ENCODE assay signal across 1 cellular context in the genomic region with DNA sequence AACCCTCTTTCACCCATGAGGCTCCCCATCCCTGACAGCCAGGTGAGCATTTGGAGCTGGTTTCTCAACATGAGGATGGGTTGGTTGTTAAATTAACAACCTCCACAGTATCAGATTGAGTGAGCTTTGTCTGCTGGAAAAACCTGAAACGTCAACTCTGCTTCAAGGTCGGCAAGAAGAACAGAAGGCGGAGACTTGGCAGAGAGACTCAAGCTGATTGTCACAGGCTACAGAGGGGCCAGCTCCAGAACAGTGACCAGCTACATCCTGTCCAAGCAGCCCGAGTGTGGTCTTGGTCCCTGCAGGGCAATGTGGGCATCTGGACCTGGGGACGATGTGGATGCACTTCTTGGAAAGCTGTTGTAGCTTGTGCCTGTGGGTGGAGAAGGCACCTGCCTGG.
TF ChIP-seq lines count a peak whose summit lies in the region.

No MANE protein-coding gene starts in this region.

TF ChIP-seq in SK-N-SH, 30 proteins besides CTCF, POLR2A, EP300 and RAD21 (continued from another document):
- no peak for TF ChIP-seq MEF2A (IDR thresholded peaks at IDR 0.05; ENCODE audit: borderline replicate concordance, low read depth)
- TF ChIP-seq, protein P1, sequence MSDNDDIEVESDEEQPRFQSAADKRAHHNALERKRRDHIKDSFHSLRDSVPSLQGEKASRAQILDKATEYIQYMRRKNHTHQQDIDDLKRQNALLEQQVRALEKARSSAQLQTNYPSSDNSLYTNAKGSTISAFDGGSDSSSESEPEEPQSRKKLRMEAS (IDR thresholded peaks at IDR 0.05; ENCODE audit: low read depth), result no peak
- no peak for TF ChIP-seq RCOR1 (IDR thresholded peaks at IDR 0.05; ENCODE audit: low read length)
- TF ChIP-seq, protein P2, sequence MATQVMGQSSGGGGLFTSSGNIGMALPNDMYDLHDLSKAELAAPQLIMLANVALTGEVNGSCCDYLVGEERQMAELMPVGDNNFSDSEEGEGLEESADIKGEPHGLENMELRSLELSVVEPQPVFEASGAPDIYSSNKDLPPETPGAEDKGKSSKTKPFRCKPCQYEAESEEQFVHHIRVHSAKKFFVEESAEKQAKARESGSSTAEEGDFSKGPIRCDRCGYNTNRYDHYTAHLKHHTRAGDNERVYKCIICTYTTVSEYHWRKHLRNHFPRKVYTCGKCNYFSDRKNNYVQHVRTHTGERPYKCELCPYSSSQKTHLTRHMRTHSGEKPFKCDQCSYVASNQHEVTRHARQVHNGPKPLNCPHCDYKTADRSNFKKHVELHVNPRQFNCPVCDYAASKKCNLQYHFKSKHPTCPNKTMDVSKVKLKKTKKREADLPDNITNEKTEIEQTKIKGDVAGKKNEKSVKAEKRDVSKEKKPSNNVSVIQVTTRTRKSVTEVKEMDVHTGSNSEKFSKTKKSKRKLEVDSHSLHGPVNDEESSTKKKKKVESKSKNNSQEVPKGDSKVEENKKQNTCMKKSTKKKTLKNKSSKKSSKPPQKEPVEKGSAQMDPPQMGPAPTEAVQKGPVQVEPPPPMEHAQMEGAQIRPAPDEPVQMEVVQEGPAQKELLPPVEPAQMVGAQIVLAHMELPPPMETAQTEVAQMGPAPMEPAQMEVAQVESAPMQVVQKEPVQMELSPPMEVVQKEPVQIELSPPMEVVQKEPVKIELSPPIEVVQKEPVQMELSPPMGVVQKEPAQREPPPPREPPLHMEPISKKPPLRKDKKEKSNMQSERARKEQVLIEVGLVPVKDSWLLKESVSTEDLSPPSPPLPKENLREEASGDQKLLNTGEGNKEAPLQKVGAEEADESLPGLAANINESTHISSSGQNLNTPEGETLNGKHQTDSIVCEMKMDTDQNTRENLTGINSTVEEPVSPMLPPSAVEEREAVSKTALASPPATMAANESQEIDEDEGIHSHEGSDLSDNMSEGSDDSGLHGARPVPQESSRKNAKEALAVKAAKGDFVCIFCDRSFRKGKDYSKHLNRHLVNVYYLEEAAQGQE (IDR thresholded peaks at IDR 0.05; ENCODE audit: low read depth, low read length), result no peak
